ENCODE assay signal across 19 cellular contexts in the genomic region with DNA sequence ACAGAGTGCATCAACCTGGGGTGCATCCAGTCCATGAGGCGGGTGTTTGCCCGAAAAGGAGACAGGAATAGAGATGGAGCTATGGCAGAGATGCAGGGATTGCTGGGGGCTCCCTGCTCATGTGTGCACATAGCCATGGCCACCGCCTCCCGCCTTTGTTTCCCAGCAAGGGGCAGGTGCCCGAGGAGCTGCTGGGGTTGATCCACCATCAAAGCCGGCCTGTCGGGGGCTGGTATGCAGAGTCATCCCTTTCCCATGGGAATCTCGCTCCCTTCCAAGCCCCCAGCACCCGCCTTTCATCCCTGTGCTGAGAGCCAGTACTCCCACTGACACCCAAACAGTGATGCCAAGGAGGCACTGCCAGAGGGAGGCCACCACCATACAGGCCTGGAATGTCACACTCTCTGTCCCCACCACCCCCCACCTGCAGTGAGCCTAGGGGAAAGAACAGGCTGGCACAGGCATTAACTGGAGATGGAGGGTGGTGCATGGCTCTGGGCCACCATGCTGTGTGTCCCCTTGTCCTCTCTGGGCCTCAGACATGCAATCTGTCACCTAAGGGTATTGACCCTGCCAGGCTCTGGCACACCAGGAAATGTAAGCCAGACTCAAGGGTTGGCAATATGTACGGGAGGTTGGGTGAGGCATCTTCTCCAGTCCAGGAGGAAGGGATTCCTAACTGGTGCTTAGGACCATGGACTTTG.
DNase-seq lines count a peak whose midpoint lies in the region; ATAC-seq and TF ChIP-seq lines count a peak whose summit lies in the region.
"Had no signal": no experiment of that assay in that cellular context is flagged by ENCODE, and none has a peak within 500 bp of the region (broad histone marks: within the 10 kb centered on the region; RNA-seq: fewer than 3 reads in every experiment).

No MANE protein-coding gene starts in this region.

- H3K79me2 ChIP-seq in Karpas-422 (ENCODE audit: low read length), result peaks cover 66% of the 10 kb centered on the region

- peak overlapping the region; percentile 3 for H3K27ac Mint-ChIP-seq in activated T-helper 17 cell treated with anti-CD3 and anti-CD28 coated beads, Interleukin-2, amount 50 U/mL, for 72 hours
- H3K27ac Mint-ChIP-seq: B cell had no signal

- H3K4me2 ChIP-seq in Karpas-422 (ENCODE audit: low read depth, low read length, poor library complexity, severe bottlenecking), result peak overlapping the region; percentile 31
- no peak overlapping the region for H3K4me2 ChIP-seq in mesenchymal stem cell (ENCODE audit: low read length, poor library complexity, severe bottlenecking)

- TF ChIP-seq POLR2A in gastrocnemius medialis (IDR thresholded peaks at IDR 0.05), result no peak

- H3K18ac ChIP-seq in mesenchymal stem cell (ENCODE audit: low read depth in 1 of 2, low read length in 2 of 2), result no peak overlapping the region

- H2AK5ac ChIP-seq in mesenchymal stem cell (ENCODE audit: low read length, severe bottlenecking), result no peak overlapping the region

- no peak overlapping the region for H3K4ac ChIP-seq in mesenchymal stem cell (ENCODE audit: low read depth in 1 of 2, low read length in 2 of 2)

- H3K27ac ChIP-seq in Karpas-422 (ENCODE audit: low read length), result peak overlapping the region; percentile 78
- H3K27ac ChIP-seq in mesenchymal stem cell (ENCODE audit: low read length, poor library complexity, severe bottlenecking), result no peak overlapping the region
- H3K27ac ChIP-seq in gastrocnemius medialis, result peak overlapping the region; percentile 83 to 87 (median 86)
- H3K27ac ChIP-seq: HL-60 had no signal

- H4K8ac ChIP-seq in mesenchymal stem cell (ENCODE audit: low read length), result no peak overlapping the region

- H2BK5ac ChIP-seq in mesenchymal stem cell (ENCODE audit: low read depth, low read length, poor library complexity, severe bottlenecking), result no peak overlapping the region

- H2BK15ac ChIP-seq in mesenchymal stem cell (ENCODE audit: low read depth, poor library complexity, severe bottlenecking), result no peak overlapping the region

- H2AFZ ChIP-seq in Karpas-422 (ENCODE audit: low read length) (no peak overlapping the region), mesenchymal stem cell (ENCODE audit: low read depth, low read length) (no peak overlapping the region)

- H3K9ac ChIP-seq in Karpas-422 (ENCODE audit: low read length) (peak overlapping the region; percentile 51), mesenchymal stem cell (ENCODE audit: low read length) (no peak overlapping the region)

- H3K36me3 ChIP-seq in Karpas-422 (ENCODE audit: insufficient read depth, low read length), result no peaks in the 10 kb centered on the region
- peaks cover 0 to 5% of the 10 kb centered on the region in 2 experiments for H3K36me3 ChIP-seq in mesenchymal stem cell (ENCODE audit: control insufficient read depth in 1 of 2, insufficient read depth in 2 of 2, low read depth in 1 of 2, low read length in 2 of 2)
- no peaks in the 10 kb centered on the region for H3K36me3 ChIP-seq in gastrocnemius medialis
- no peaks in the 10 kb centered on the region for H3K36me3 ChIP-seq in H7 (replicated peaks; ENCODE audit: control insufficient read depth, insufficient read depth, low read length)
- H3K36me3 ChIP-seq: MG63 had no signal

- no peak for DNase-seq in Karpas-422
- DNase-seq in mesenchymal stem cell, result no peak
- no peak for DNase-seq in gastrocnemius medialis
- DNase-seq in NCI-H524 (lab: John Stamatoyannopoulos, UW), result no peak
- no peak for DNase-seq in H7
- no peak for DNase-seq in globus pallidus (ENCODE audit: low spot score)
- DNase-seq: CD8-positive, alpha-beta T cell; DMS79 treated with DMSO at 0.1 percent for 48 hours; HCEC 1CT; MG63; NCI-H1105 treated with DMSO at 0.1 percent for 48 hours; NCI-H187 treated with DMSO at 0.1 percent for 48 hours; NCI-H2171; NCI-H82; SHP77 had no signal

- H3K23ac ChIP-seq in mesenchymal stem cell (ENCODE audit: low read length in 2 of 2), result peak overlapping the region in 1 of 2 experiments; percentile 5

- ATAC-seq in activated T-helper 17 cell treated with anti-CD3 and anti-CD28 coated beads, Interleukin-2, amount 50 U/mL, for 72 hours (replicated peaks), result no peak
- ATAC-seq in gastrocnemius medialis, result no peak
- ATAC-seq: CD8-positive, alpha-beta T cell; K562 had no signal

- H3K14ac ChIP-seq in mesenchymal stem cell (ENCODE audit: low read length in 2 of 2), result no peak overlapping the region

- H3K4me3 Mint-ChIP-seq in activated T-helper 17 cell treated with anti-CD3 and anti-CD28 coated beads, Interleukin-2, amount 50 U/mL, for 72 hours, result no peak overlapping the region
- H3K4me3 Mint-ChIP-seq: B cell; CD8-positive, alpha-beta T cell had no signal

- intact Hi-C loops in gastrocnemius medialis (cut with DNase I; ENCODE audit: low total_unique reads), result no loop called here

- H4K20me1 ChIP-seq in Karpas-422 (ENCODE audit: insufficient read depth, low read depth, low read length), result no peaks in the 10 kb centered on the region

- no peaks in the 10 kb centered on the region for H3K36me3 Mint-ChIP-seq in activated T-helper 17 cell treated with anti-CD3 and anti-CD28 coated beads, Interleukin-2, amount 50 U/mL, for 72 hours (ENCODE audit: low read depth)
- H3K36me3 Mint-ChIP-seq: CD8-positive, alpha-beta T cell had no signal

- H3K4me1 ChIP-seq in Karpas-422 (ENCODE audit: low read length) (peaks cover 96% of the 10 kb centered on the region), mesenchymal stem cell (ENCODE audit: control insufficient read depth, insufficient read depth, low read depth, low read length) (peaks cover 39% of the 10 kb centered on the region), gastrocnemius medialis (peaks cover 45 to 66% of the 10 kb centered on the region in 2 donors)

- H3K27me3 ChIP-seq in Karpas-422 (ENCODE audit: low read length), result no peaks in the 10 kb centered on the region
- no peaks in the 10 kb centered on the region for H3K27me3 ChIP-seq in mesenchymal stem cell (ENCODE audit: control insufficient read depth in 1 of 2, insufficient read depth in 1 of 2, low read length in 2 of 2)
- no peaks in the 10 kb centered on the region for H3K27me3 ChIP-seq in gastrocnemius medialis
- no peaks in the 10 kb centered on the region for H3K27me3 ChIP-seq in H7 (ENCODE audit: control insufficient read depth, insufficient read depth, low read length)
- H3K27me3 ChIP-seq: MG63 had no signal

- H4K91ac ChIP-seq in mesenchymal stem cell (ENCODE audit: low read length), result peak overlapping the region; percentile 15

- no peaks in the 10 kb centered on the region for H3K9me3 ChIP-seq in Karpas-422 (ENCODE audit: low read length)
- H3K9me3 ChIP-seq in mesenchymal stem cell (ENCODE audit: control insufficient read depth, low read length), result no peaks in the 10 kb centered on the region
- no peaks in the 10 kb centered on the region for H3K9me3 ChIP-seq in gastrocnemius medialis
- H3K9me3 ChIP-seq: MG63 had no signal

- no peak overlapping the region for H3K4me3 ChIP-seq in Karpas-422 (ENCODE audit: low read length)
- no peak overlapping the region for H3K4me3 ChIP-seq in mesenchymal stem cell (ENCODE audit: insufficient read depth in 1 of 2, low read depth in 1 of 2, low read length in 2 of 2)
- H3K4me3 ChIP-seq in gastrocnemius medialis, result no peak overlapping the region
- no peak overlapping the region for H3K4me3 ChIP-seq in H7 (ENCODE audit: insufficient read depth, low read depth, low read length)
- H3K4me3 ChIP-seq: K562, MG63 had no signal

- no peak overlapping the region for H2BK120ac ChIP-seq in mesenchymal stem cell (ENCODE audit: low read depth, low read length)

- WGBS in mesenchymal stem cell, result 86% methylated on average over 10 of the region's 10 CpGs

- H3K9me2 ChIP-seq in Karpas-422 (replicated peaks; ENCODE audit: insufficient read depth, low read length), result no peaks in the 10 kb centered on the region

- in situ Hi-C loops in gastrocnemius medialis (cut with MboI; ENCODE audit: low sequenced_read_pairs in 4 of 4), result no loop called here

- no peak for TF ChIP-seq CTCF in gastrocnemius medialis (IDR thresholded peaks at IDR 0.05 in 4 of 5, conservative IDR thresholded peaks at IDR 0.05 in 1 of 5)

- H3K9me3 Mint-ChIP-seq in activated T-helper 17 cell treated with anti-CD3 and anti-CD28 coated beads, Interleukin-2, amount 50 U/mL, for 72 hours, result no peaks in the 10 kb centered on the region
- H3K9me3 Mint-ChIP-seq: CD8-positive, alpha-beta T cell had no signal

- peaks cover 61% of the 10 kb centered on the region for H3K79me1 ChIP-seq in mesenchymal stem cell (replicated peaks; ENCODE audit: low read length, poor library complexity, severe bottlenecking)

- H2BK12ac ChIP-seq in mesenchymal stem cell (ENCODE audit: low read length in 2 of 2), result peak overlapping the region in 1 of 2 experiments; percentile 25

- peaks cover 7% of the 10 kb centered on the region for H3K4me1 Mint-ChIP-seq in activated T-helper 17 cell treated with anti-CD3 and anti-CD28 coated beads, Interleukin-2, amount 50 U/mL, for 72 hours

- H3K27me3 Mint-ChIP-seq in activated T-helper 17 cell treated with anti-CD3 and anti-CD28 coated beads, Interleukin-2, amount 50 U/mL, for 72 hours, result no peaks in the 10 kb centered on the region
- H3K27me3 Mint-ChIP-seq: B cell had no signal
